14 cellular contexts compared by ENCODE assay signal in genomic region chr13:43698743-43699142, GRCh38.
DNase-seq lines count a peak whose midpoint lies in the region; ATAC-seq and TF ChIP-seq lines count a peak whose summit lies in the region.
"Had no signal": no experiment of that assay in that cellular context is flagged by ENCODE, and none has a peak within 500 bp of the region (broad histone marks: within the 10 kb centered on the region; RNA-seq: fewer than 3 reads in every experiment).

No MANE protein-coding gene starts in this region.

- no peak overlapping the region for H3K4me3 ChIP-seq in skeletal muscle satellite cell (ENCODE audit: low read length)
- H3K4me3 ChIP-seq: suprapubic skin had no signal

- H3K27ac ChIP-seq in caudate nucleus (ENCODE audit: low read depth, low read length), result peak overlapping the region; percentile 72
- H3K27ac ChIP-seq: suprapubic skin had no signal

- no peaks in the 10 kb centered on the region for H3K9me3 ChIP-seq in skeletal muscle satellite cell (replicated peaks; ENCODE audit: low read length)
- H3K9me3 ChIP-seq: suprapubic skin had no signal

- no peak overlapping the region for H3K9ac ChIP-seq in skeletal muscle satellite cell (ENCODE audit: low read depth, low read length)

- peak overlapping the region; percentile 56 for H3K4me2 ChIP-seq in skeletal muscle satellite cell (ENCODE audit: low read length)

- no peaks in the 10 kb centered on the region for H3K27me3 ChIP-seq in skeletal muscle satellite cell (ENCODE audit: control insufficient read depth, insufficient read depth, low read length)
- H3K27me3 ChIP-seq: suprapubic skin had no signal

- no peaks in the 10 kb centered on the region for H3K36me3 ChIP-seq in skeletal muscle satellite cell (ENCODE audit: insufficient read depth, low read length)
- H3K36me3 ChIP-seq: suprapubic skin had no signal

- no peak for ATAC-seq in GM18870 (IDR thresholded peaks at IDR 0.05; ENCODE audit: unreplicated experiment)
- ATAC-seq: CD8-positive, alpha-beta T cell; WTC11 had no signal

- TF ChIP-seq CTCF in GM13977 (IDR thresholded peaks at IDR 0.05; ENCODE audit: extremely low read depth, insufficient read depth, missing control alignments), result no peak

- H3K4me1 ChIP-seq in skeletal muscle satellite cell (ENCODE audit: control insufficient read depth, insufficient read depth, low read length), result peaks cover 7% of the 10 kb centered on the region

- in situ Hi-C loops in GM13977 (cut with MboI; ENCODE audit: low pct_unique_long_range_greater_than_20kb, low sequenced_read_pairs, unreplicated experiment), result no loop called here

- DNase-seq in HT1080 (ENCODE audit: low read depth) (peak; percentile 34), caudate nucleus (lab: John Stamatoyannopoulos, UW) (peak in 15 of 61 donors; percentile 5 to 62 (median 16)), hepatic stellate cell (ENCODE audit: low spot score) (peak; percentile 5), GM13977 (ENCODE audit: low spot score) (no peak), NCI-H146 treated with DMSO at 0.1 percent for 48 hours (lab: John Stamatoyannopoulos, UW; ENCODE audit: unreplicated experiment) (no peak), NCI-H446 treated with DMSO at 0.1 percent for 48 hours (lab: John Stamatoyannopoulos, UW) (no peak)
- DNase-seq: activated CD8-positive, alpha-beta memory T cell treated with anti-CD3 and anti-CD28 coated beads, Interleukin-2, amount 50 U/mL, for 4 hours; CD8-positive, alpha-beta T cell; endodermal cell; NCI-H1930 had no signal

Comparison
In these comparisons a context has a peak if more than half of its experiments do, and no peak if none do; other contexts are left out.
1. DNase-seq: peak in HT1080 (single experiment) and hepatic stellate cell (single experiment); none in GM13977 (single experiment), NCI-H146 treated with DMSO at 0.1 percent for 48 hours (single experiment) and NCI-H446 treated with DMSO at 0.1 percent for 48 hours (single experiment).